In the genomic region with DNA sequence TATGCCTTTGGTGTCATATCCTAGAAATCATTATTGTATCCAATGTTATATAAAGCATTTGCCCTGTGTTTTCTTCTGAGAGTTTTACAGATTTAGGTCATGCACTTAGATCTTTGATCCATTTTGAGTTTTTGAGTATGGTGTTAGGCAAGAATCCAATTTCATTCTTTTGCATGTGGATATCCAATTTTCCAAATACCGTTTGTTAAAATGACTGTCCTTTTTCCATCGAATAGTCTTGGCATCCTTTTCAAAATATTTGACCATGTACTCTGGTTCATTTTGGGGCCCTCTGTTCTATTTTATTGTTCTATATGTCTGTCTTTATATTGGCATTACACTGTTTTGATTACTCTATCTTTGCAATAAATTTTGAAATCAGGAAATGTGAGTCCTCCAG, we compare ENCODE assay signal across 1 cellular context.
TF ChIP-seq lines count a peak whose summit lies in the region.

No MANE protein-coding gene starts in this region.

TF ChIP-seq in GM23338, 12 proteins besides CTCF, POLR2A, EP300 and RAD21 (continued from another document):
- TF ChIP-seq ZNF462 (CRISPR knock-in tag; IDR thresholded peaks at IDR 0.05), result no peak
- TF ChIP-seq EZH2 (IDR thresholded peaks at IDR 0.05; ENCODE audit: low read depth, unreplicated experiment), result no peak
- no peak for TF ChIP-seq JUNB (IDR thresholded peaks at IDR 0.05; ENCODE audit: unreplicated experiment)
- no peak for TF ChIP-seq CREB1 (CRISPR knock-in tag; IDR thresholded peaks at IDR 0.05; ENCODE audit: low read depth)
- no peak for TF ChIP-seq REST (IDR thresholded peaks at IDR 0.05; ENCODE audit: unreplicated experiment)
